In the genomic region with DNA sequence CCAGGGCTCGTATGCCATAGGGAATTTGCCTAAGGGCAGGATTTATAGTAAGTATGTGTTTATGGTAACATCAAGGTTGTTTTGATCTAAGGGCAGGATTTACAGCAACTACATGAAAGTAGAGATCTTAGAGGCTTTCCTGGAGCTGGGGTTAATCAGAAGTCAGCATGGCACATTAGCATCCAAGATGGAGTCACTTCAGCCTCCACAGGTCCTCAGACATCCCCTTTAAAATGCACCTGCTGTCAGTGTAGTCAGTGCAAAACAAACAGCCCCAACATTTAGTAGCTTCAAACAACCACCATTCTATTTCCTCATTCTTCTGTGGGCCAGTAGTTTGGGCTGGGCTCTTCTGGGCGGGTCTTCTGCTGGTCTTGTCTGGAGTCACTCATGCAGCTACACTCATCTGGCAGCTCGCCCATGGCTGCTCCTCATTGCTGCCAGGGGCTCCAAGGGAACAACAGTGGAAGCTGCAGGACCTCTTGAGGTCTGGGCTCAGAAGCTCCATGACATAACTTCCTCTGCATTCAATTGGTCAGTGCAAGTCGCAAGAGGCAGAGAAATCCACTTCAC, we compare ENCODE assay signal across 10 cellular contexts.
A peak's percentile ranks its signal among the peaks of the same experiment; 100 is the strongest.
DNase-seq lines count a peak whose midpoint lies in the region; ATAC-seq, FAIRE-seq and TF ChIP-seq lines count a peak whose summit lies in the region.
"Had no signal": no experiment of that assay in that cellular context is flagged by ENCODE, and none has a peak within 500 bp of the region (broad histone marks: within the 10 kb centered on the region; RNA-seq: fewer than 3 reads in every experiment).

No MANE protein-coding gene starts in this region.

- intact Hi-C loops in heart right ventricle (cut with DNase I) = no loop called here
- intact Hi-C loops in upper lobe of right lung (cut with DNase I) = no loop called here

- peak in 6 of 8 donors; percentile 34 to 81 (median 62) for ATAC-seq in heart right ventricle
- peak; percentile 60 for ATAC-seq in upper lobe of right lung
- ATAC-seq in HG03159 (IDR thresholded peaks at IDR 0.05; ENCODE audit: unreplicated experiment) = no peak

- no peak overlapping the region for H3K27ac ChIP-seq in heart right ventricle
- no peak overlapping the region for H3K27ac ChIP-seq in upper lobe of right lung
- H3K27ac ChIP-seq in suprapubic skin = no peak overlapping the region
- H3K27ac ChIP-seq: BLaER1 treated with 17β-estradiol and CSF1 and Interleukin-3, amounts not matched to agents 10 nM and 100 nM had no signal

- TF ChIP-seq CTCF in heart right ventricle (IDR thresholded peaks at IDR 0.05) = no peak
- TF ChIP-seq CTCF in upper lobe of right lung (IDR thresholded peaks at IDR 0.05) = no peak
- TF ChIP-seq CTCF in suprapubic skin (IDR thresholded peaks at IDR 0.05) = no peak

- H3K4me3 ChIP-seq in heart right ventricle (no peak overlapping the region), upper lobe of right lung (no peak overlapping the region), suprapubic skin (no peak overlapping the region)
- H3K4me3 ChIP-seq: BLaER1 treated with 17β-estradiol and CSF1 and Interleukin-3, amounts not matched to agents 10 nM and 100 nM had no signal

- peaks cover 0 to 47% (median 0%) of the 10 kb centered on the region in 7 donors for H3K27me3 ChIP-seq in heart right ventricle
- H3K27me3 ChIP-seq in upper lobe of right lung = no peaks in the 10 kb centered on the region
- peaks cover 6% of the 10 kb centered on the region for H3K27me3 ChIP-seq in suprapubic skin
- H3K27me3 ChIP-seq: BLaER1 treated with 17β-estradiol and CSF1 and Interleukin-3, amounts not matched to agents 10 nM and 100 nM had no signal

- no peak for TF ChIP-seq EP300 in suprapubic skin (IDR thresholded peaks at IDR 0.05)

- no peak for FAIRE-seq in urothelium cell line (lab: Jason Lieb, UNC)

- peak; percentile 6 for DNase-seq in SKM-1 treated with dmso at 0.1 percent for 144 hours (lab: John Stamatoyannopoulos, UW; ENCODE audit: unreplicated experiment)
- DNase-seq in SKM-1 (lab: John Stamatoyannopoulos, UW; ENCODE audit: unreplicated experiment) = no peak
- peak; percentile 76 for DNase-seq in RPMI7951 (ENCODE audit: low read depth)
- peak; percentile 21 to 51 for DNase-seq in heart right ventricle
- DNase-seq in upper lobe of right lung = peak; percentile 78
- no peak for DNase-seq in suprapubic skin (ENCODE audit: low spot score in 2 of 2)
- no peak for DNase-seq in urothelium cell line (ENCODE audit: low spot score)
- DNase-seq: cerebellar nuclear complex had no signal

- no peak for TF ChIP-seq POLR2A in suprapubic skin (IDR thresholded peaks at IDR 0.05)

- H3K9me3 ChIP-seq in heart right ventricle (peaks cover 0 to 13% (median 2%) of the 10 kb centered on the region in 11 donors), upper lobe of right lung (no peaks in the 10 kb centered on the region), suprapubic skin (peaks cover 4% of the 10 kb centered on the region)

- H3K36me3 ChIP-seq in heart right ventricle (no peaks in the 10 kb centered on the region), upper lobe of right lung (no peaks in the 10 kb centered on the region), suprapubic skin (no peaks in the 10 kb centered on the region)
- H3K36me3 ChIP-seq: BLaER1 treated with 17β-estradiol and CSF1 and Interleukin-3, amounts not matched to agents 10 nM and 100 nM had no signal

- 66 to 71% methylated on average over 4 of the region's 4 CpGs for WGBS in heart right ventricle, 2 donors
- 83% methylated on average over 2 of the region's 4 CpGs for WGBS in suprapubic skin

- no peaks in the 10 kb centered on the region for H3K4me1 ChIP-seq in heart right ventricle
- no peaks in the 10 kb centered on the region for H3K4me1 ChIP-seq in upper lobe of right lung
- peaks cover 3% of the 10 kb centered on the region for H3K4me1 ChIP-seq in suprapubic skin

Comparison
In these comparisons a context has a peak if more than half of its experiments do, and no peak if none do; other contexts are left out.
1. DNase-seq: peak in SKM-1 treated with dmso at 0.1 percent for 144 hours (single experiment), RPMI7951 (single experiment), heart right ventricle (2 of 2) and upper lobe of right lung (single experiment); none in SKM-1 (single experiment), suprapubic skin (0 of 2) and urothelium cell line (single experiment).